ENCODE assay signal across 8 cellular contexts in the genomic region with DNA sequence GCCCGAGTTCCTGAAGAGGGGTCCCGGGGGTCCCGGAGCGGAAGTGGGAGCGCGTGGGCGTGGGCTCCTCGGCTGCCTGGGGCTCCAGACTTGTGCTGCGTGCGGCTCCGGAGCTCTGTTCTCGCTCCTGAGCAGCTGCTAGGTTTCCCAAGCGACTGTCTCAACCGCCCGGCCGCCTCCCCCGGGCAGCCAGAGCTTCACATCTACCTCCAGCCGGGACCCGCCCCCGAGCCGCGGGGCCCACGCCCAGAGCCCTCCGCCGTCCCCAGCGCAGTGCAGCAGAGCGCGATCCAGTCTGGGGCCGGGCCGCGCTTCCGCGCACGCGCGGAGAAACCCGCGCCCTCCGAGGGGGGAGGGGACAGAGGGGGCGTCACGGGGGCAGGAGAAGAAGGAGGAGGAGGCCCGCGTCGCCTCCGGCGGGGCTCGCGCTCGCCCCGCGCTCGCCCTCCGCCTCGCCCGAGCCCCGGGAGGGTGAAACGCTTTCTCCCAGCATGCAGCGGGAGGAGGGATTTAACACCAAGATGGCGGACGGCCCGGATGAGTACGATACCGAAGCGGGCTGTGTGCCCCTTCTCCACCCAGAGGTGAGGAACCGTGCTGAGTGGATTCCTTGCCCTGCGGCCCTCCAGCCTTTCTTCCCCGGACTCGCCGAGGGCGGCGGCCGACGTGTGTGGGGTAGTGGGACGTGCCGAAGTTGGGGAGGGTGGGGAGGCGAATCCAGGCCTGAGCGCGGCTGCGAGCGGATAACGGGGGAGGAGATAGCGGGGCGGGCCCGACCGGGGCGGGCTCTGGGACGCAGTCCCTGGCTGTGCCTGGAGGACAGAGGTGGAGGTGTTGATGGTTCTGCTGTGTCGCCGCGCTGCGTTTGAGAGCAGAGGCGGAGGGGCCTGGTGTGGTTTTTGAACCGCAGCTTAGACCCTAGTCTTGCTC. TPM values are rescaled to one million over a fixed set of nuclear protein-coding genes. Genes with fewer than 3 reads are reported as not detected.
DNase-seq lines count a peak whose midpoint lies in the region; ATAC-seq, FAIRE-seq and TF ChIP-seq lines count a peak whose summit lies in the region.

ZDHHC17 (plus strand) TSS at position 370 of the 930 bp plus-strand sequence; CDS start at position 492, 122 bp downstream.

- FAIRE-seq in urothelium cell line (lab: Jason Lieb, UNC), result no peak

- peak; percentile 91 for TF ChIP-seq POLR2A in GM18505 (IDR thresholded peaks at IDR 0.05; ENCODE audit: borderline replicate concordance, extremely low read depth, insufficient read depth, insufficient read length)

- peak; percentile 85 to 87 for DNase-seq in NCI-H1930 (lab: John Stamatoyannopoulos, UW)
- peak; percentile 46 to 98 (median 88) for DNase-seq in anterior cingulate cortex (lab: John Stamatoyannopoulos, UW)
- peak; percentile 93 to 98 (median 97) for DNase-seq in right cardiac atrium
- DNase-seq in pulmonary artery endothelial cell (ENCODE audit: low read depth, low spot score), result peak; percentile 69
- peak; percentile 90 for DNase-seq in urothelium cell line (ENCODE audit: low spot score)

- intact Hi-C loops in T-helper 2 cell treated with Interferon-gamma antibody and Interleukin-4, amounts not matched to agents 100 ng/mL and 5 ng/mL, for 36 hours (cut with micrococcal nuclease), result loop anchor here (1.0 to 10.0 kb wide), 7 partner anchors 27 to 1249 kb away; partner anchors contain the start of genes BBS10, E2F7, KRR1 and NAP1L1
- intact Hi-C loops in right cardiac atrium (cut with DNase I), result no loop called here

- under 1% methylated on average over 93 of the region's 93 CpGs for WGBS in right cardiac atrium

- peak within 1 kb of the TSS; percentile 89 for H3K27ac ChIP-seq in right cardiac atrium (ENCODE audit: low read length)

- peak; percentile 93 for ATAC-seq in GM18505 (IDR thresholded peaks at IDR 0.05; ENCODE audit: unreplicated experiment)
- peak; percentile 91 for ATAC-seq in HG02973 (IDR thresholded peaks at IDR 0.05; ENCODE audit: unreplicated experiment)
- ATAC-seq in right cardiac atrium, result peak; percentile 98

- no peaks in the 10 kb centered on the region for H3K27me3 ChIP-seq in right cardiac atrium (ENCODE audit: control insufficient read depth, insufficient read depth)

- no peaks in the 10 kb centered on the region for H3K9me3 ChIP-seq in right cardiac atrium (ENCODE audit: control insufficient read depth, low read length)

- no peaks in the 10 kb centered on the region for H3K4me1 ChIP-seq in right cardiac atrium (ENCODE audit: control insufficient read depth, insufficient read depth, low read length)

- peak within 1 kb of the TSS; percentile 84 for H3K4me3 ChIP-seq in right cardiac atrium (ENCODE audit: low read length)

RNA-seq across cellular contexts. Expression of gene ZDHHC17, which starts in this region (rescaled TPM):
- 26.9 and 28.5 TPM in 2 replicates for total RNA-seq in T-helper 2 cell treated with Interferon-gamma antibody and Interleukin-4, amounts not matched to agents 100 ng/mL and 5 ng/mL, for 36 hours
- total RNA-seq in right cardiac atrium (10 to 100 TPM; 22.1 to 30.4 (median 24.4) TPM), pulmonary artery endothelial cell (50.2 and 76.5 TPM in 2 replicates)
- 11.7 TPM for polyA plus RNA-seq in right cardiac atrium

Comparison
In these comparisons a context has a peak if more than half of its experiments do, and no peak if none do; other contexts are left out.
1. Peak in every context shown above with its lines: DNase-seq, ATAC-seq, H3K4me3 ChIP-seq and H3K27ac ChIP-seq.